Comparison of ENCODE assay signal across 1 cellular context in genomic region chrX:46715997-46716396, GRCh38.
TF ChIP-seq lines count a peak whose summit lies in the region.

No MANE protein-coding gene starts in this region.

TF ChIP-seq in GM12878, 131 proteins besides CTCF, POLR2A, EP300 and RAD21 (continued from another document):
- TF ChIP-seq, protein P1, sequence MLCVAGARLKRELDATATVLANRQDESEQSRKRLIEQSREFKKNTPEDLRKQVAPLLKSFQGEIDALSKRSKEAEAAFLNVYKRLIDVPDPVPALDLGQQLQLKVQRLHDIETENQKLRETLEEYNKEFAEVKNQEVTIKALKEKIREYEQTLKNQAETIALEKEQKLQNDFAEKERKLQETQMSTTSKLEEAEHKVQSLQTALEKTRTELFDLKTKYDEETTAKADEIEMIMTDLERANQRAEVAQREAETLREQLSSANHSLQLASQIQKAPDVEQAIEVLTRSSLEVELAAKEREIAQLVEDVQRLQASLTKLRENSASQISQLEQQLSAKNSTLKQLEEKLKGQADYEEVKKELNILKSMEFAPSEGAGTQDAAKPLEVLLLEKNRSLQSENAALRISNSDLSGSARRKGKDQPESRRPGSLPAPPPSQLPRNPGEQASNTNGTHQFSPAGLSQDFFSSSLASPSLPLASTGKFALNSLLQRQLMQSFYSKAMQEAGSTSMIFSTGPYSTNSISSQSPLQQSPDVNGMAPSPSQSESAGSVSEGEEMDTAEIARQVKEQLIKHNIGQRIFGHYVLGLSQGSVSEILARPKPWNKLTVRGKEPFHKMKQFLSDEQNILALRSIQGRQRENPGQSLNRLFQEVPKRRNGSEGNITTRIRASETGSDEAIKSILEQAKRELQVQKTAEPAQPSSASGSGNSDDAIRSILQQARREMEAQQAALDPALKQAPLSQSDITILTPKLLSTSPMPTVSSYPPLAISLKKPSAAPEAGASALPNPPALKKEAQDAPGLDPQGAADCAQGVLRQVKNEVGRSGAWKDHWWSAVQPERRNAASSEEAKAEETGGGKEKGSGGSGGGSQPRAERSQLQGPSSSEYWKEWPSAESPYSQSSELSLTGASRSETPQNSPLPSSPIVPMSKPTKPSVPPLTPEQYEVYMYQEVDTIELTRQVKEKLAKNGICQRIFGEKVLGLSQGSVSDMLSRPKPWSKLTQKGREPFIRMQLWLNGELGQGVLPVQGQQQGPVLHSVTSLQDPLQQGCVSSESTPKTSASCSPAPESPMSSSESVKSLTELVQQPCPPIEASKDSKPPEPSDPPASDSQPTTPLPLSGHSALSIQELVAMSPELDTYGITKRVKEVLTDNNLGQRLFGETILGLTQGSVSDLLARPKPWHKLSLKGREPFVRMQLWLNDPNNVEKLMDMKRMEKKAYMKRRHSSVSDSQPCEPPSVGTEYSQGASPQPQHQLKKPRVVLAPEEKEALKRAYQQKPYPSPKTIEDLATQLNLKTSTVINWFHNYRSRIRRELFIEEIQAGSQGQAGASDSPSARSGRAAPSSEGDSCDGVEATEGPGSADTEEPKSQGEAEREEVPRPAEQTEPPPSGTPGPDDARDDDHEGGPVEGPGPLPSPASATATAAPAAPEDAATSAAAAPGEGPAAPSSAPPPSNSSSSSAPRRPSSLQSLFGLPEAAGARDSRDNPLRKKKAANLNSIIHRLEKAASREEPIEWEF (IDR thresholded peaks at IDR 0.05; ENCODE audit: insufficient replicate concordance, low read depth, low read length): no peak
- TF ChIP-seq SKIL (IDR thresholded peaks at IDR 0.05; ENCODE audit: low read depth, poor library complexity, severe bottlenecking) (no peak), MXI1 (IDR thresholded peaks at IDR 0.05; ENCODE audit: low read depth, low read length) (no peak), IKZF2 (IDR thresholded peaks at IDR 0.05) (no peak), CREB1 (IDR thresholded peaks at IDR 0.05; ENCODE audit: low read depth) (no peak), CBX3 (IDR thresholded peaks at IDR 0.05; ENCODE audit: borderline replicate concordance, low read depth) (no peak), TARDBP (IDR thresholded peaks at IDR 0.05; ENCODE audit: borderline replicate concordance) (no peak), WRNIP1 (IDR thresholded peaks at IDR 0.05; ENCODE audit: borderline replicate concordance, low read depth, low read length) (no peak), RB1 (IDR thresholded peaks at IDR 0.05; ENCODE audit: borderline replicate concordance) (no peak), MTA2 (IDR thresholded peaks at IDR 0.05; ENCODE audit: low read depth) (no peak), ZNF384 (IDR thresholded peaks at IDR 0.05; ENCODE audit: borderline replicate concordance, low read depth, low read length) (no peak), HDGF (IDR thresholded peaks at IDR 0.05) (no peak)
- TF ChIP-seq, protein P2, sequence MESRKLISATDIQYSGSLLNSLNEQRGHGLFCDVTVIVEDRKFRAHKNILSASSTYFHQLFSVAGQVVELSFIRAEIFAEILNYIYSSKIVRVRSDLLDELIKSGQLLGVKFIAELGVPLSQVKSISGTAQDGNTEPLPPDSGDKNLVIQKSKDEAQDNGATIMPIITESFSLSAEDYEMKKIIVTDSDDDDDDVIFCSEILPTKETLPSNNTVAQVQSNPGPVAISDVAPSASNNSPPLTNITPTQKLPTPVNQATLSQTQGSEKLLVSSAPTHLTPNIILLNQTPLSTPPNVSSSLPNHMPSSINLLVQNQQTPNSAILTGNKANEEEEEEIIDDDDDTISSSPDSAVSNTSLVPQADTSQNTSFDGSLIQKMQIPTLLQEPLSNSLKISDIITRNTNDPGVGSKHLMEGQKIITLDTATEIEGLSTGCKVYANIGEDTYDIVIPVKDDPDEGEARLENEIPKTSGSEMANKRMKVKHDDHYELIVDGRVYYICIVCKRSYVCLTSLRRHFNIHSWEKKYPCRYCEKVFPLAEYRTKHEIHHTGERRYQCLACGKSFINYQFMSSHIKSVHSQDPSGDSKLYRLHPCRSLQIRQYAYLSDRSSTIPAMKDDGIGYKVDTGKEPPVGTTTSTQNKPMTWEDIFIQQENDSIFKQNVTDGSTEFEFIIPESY (IDR thresholded peaks at IDR 0.05): no peak
- TF ChIP-seq, protein P3, sequence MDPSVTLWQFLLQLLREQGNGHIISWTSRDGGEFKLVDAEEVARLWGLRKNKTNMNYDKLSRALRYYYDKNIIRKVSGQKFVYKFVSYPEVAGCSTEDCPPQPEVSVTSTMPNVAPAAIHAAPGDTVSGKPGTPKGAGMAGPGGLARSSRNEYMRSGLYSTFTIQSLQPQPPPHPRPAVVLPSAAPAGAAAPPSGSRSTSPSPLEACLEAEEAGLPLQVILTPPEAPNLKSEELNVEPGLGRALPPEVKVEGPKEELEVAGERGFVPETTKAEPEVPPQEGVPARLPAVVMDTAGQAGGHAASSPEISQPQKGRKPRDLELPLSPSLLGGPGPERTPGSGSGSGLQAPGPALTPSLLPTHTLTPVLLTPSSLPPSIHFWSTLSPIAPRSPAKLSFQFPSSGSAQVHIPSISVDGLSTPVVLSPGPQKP (IDR thresholded peaks at IDR 0.05; ENCODE audit: low read depth, low read length): no peak
- TF ChIP-seq, protein P4, sequence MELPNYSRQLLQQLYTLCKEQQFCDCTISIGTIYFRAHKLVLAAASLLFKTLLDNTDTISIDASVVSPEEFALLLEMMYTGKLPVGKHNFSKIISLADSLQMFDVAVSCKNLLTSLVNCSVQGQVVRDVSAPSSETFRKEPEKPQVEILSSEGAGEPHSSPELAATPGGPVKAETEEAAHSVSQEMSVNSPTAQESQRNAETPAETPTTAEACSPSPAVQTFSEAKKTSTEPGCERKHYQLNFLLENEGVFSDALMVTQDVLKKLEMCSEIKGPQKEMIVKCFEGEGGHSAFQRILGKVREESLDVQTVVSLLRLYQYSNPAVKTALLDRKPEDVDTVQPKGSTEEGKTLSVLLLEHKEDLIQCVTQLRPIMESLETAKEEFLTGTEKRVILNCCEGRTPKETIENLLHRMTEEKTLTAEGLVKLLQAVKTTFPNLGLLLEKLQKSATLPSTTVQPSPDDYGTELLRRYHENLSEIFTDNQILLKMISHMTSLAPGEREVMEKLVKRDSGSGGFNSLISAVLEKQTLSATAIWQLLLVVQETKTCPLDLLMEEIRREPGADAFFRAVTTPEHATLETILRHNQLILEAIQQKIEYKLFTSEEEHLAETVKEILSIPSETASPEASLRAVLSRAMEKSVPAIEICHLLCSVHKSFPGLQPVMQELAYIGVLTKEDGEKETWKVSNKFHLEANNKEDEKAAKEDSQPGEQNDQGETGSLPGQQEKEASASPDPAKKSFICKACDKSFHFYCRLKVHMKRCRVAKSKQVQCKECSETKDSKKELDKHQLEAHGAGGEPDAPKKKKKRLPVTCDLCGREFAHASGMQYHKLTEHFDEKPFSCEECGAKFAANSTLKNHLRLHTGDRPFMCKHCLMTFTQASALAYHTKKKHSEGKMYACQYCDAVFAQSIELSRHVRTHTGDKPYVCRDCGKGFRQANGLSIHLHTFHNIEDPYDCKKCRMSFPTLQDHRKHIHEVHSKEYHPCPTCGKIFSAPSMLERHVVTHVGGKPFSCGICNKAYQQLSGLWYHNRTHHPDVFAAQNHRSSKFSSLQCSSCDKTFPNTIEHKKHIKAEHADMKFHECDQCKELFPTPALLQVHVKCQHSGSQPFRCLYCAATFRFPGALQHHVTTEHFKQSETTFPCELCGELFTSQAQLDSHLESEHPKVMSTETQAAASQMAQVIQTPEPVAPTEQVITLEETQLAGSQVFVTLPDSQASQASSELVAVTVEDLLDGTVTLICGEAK (IDR thresholded peaks at IDR 0.05; ENCODE audit: borderline replicate concordance): no peak
- TF ChIP-seq, protein P5, sequence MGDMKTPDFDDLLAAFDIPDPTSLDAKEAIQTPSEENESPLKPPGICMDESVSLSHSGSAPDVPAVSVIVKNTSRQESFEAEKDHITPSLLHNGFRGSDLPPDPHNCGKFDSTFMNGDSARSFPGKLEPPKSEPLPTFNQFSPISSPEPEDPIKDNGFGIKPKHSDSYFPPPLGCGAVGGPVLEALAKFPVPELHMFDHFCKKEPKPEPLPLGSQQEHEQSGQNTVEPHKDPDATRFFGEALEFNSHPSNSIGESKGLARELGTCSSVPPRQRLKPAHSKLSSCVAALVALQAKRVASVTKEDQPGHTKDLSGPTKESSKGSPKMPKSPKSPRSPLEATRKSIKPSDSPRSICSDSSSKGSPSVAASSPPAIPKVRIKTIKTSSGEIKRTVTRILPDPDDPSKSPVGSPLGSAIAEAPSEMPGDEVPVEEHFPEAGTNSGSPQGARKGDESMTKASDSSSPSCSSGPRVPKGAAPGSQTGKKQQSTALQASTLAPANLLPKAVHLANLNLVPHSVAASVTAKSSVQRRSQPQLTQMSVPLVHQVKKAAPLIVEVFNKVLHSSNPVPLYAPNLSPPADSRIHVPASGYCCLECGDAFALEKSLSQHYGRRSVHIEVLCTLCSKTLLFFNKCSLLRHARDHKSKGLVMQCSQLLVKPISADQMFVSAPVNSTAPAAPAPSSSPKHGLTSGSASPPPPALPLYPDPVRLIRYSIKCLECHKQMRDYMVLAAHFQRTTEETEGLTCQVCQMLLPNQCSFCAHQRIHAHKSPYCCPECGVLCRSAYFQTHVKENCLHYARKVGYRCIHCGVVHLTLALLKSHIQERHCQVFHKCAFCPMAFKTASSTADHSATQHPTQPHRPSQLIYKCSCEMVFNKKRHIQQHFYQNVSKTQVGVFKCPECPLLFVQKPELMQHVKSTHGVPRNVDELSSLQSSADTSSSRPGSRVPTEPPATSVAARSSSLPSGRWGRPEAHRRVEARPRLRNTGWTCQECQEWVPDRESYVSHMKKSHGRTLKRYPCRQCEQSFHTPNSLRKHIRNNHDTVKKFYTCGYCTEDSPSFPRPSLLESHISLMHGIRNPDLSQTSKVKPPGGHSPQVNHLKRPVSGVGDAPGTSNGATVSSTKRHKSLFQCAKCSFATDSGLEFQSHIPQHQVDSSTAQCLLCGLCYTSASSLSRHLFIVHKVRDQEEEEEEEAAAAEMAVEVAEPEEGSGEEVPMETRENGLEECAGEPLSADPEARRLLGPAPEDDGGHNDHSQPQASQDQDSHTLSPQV (IDR thresholded peaks at IDR 0.05): no peak
